13 cellular contexts compared by ENCODE assay signal in genomic region chr22:19070397-19071169, GRCh38.
"Had no signal": no experiment of that assay in that cellular context is flagged by ENCODE, and none has a peak within 500 bp of the region (broad histone marks: within the 10 kb centered on the region; RNA-seq: fewer than 3 reads in every experiment).

No MANE protein-coding gene starts in this region.

- H3K4me3 Mint-ChIP-seq: activated T-helper 1 cell treated with anti-CD3 and anti-CD28 coated beads, Interleukin-12 subunit alpha, Interleukin-12 subunit beta, Interleukin-2, Interleukin-4 antibody, amounts not matched to agents 30 ng/mL and 10 ng/mL and 1 ng/mL, durations not matched to agents 14 hours and 24 hours and 36 hours; T-cell had no signal

- H3K9me3 ChIP-seq: gastroesophageal sphincter, stomach, thoracic aorta had no signal

- H3K9me3 Mint-ChIP-seq: activated T-helper 1 cell treated with anti-CD3 and anti-CD28 coated beads, Interleukin-12 subunit alpha, Interleukin-12 subunit beta, Interleukin-2, Interleukin-4 antibody, amounts not matched to agents 30 ng/mL and 10 ng/mL and 1 ng/mL, durations not matched to agents 14 hours and 24 hours and 36 hours; T-cell had no signal

- H3K4me3 ChIP-seq: gastroesophageal sphincter, stomach, thoracic aorta had no signal

- ATAC-seq: gastroesophageal sphincter, left ventricle myocardium superior, T-cell had no signal

- DNase-seq: activated naive CD4-positive, alpha-beta T cell; aorta; left ventricle myocardium superior; retina; small intestine; stomach had no signal

- H3K27ac ChIP-seq: gastroesophageal sphincter, stomach, thoracic aorta had no signal

- H3K27me3 Mint-ChIP-seq: T-cell had no signal

- FAIRE-seq: colon, keratinocyte, small intestine, urothelium cell line had no signal

- H3K27ac Mint-ChIP-seq: activated T-helper 1 cell treated with anti-CD3 and anti-CD28 coated beads, Interleukin-12 subunit alpha, Interleukin-12 subunit beta, Interleukin-2, Interleukin-4 antibody, amounts not matched to agents 30 ng/mL and 10 ng/mL and 1 ng/mL, durations not matched to agents 14 hours and 24 hours and 36 hours had no signal

- H3K27me3 ChIP-seq: gastroesophageal sphincter, stomach had no signal
